In genomic region chr2:227141301-227141700, GRCh38 we compare ENCODE assay signal across 2 cellular contexts.
TF ChIP-seq lines count a peak whose summit lies in the region.

No MANE protein-coding gene starts in this region.

TF ChIP-seq in HepG2, 621 proteins besides CTCF, POLR2A, EP300 and RAD21:
- no peak for TF ChIP-seq NFE2 (CRISPR knock-in tag; IDR thresholded peaks at IDR 0.05)
- TF ChIP-seq MAFK (conservative IDR thresholded peaks at IDR 0.05 in 1 of 2, IDR thresholded peaks at IDR 0.05 in 1 of 2; ENCODE audit: low read length in 2 of 2): peak; percentile 62 to 78
- peak; percentile 73 for TF ChIP-seq MAFF (IDR thresholded peaks at IDR 0.05; ENCODE audit: low read depth, low read length)
- no peak for TF ChIP-seq SAP130 (CRISPR knock-in tag; IDR thresholded peaks at IDR 0.05; ENCODE audit: low read depth)
TF ChIP-seq in HepG2: peak in this region for 2.

TF ChIP-seq in K562, 482 proteins besides CTCF, POLR2A, EP300 and RAD21:
- TF ChIP-seq ZSCAN32 (CRISPR knock-in tag; IDR thresholded peaks at IDR 0.05): no peak
- TF ChIP-seq NR4A1 (CRISPR knock-in tag; IDR thresholded peaks at IDR 0.05): no peak
- no peak for TF ChIP-seq NR4A1 (tag; IDR thresholded peaks at IDR 0.05)
- TF ChIP-seq CREB5 (CRISPR knock-in tag; IDR thresholded peaks at IDR 0.05): no peak
- TF ChIP-seq TGIF2 (CRISPR knock-in tag; IDR thresholded peaks at IDR 0.05): no peak
- TF ChIP-seq ZNF316 (IDR thresholded peaks at IDR 0.05): peak; percentile 61
TF ChIP-seq in K562: peak in this region for 1.
